Comparison of ENCODE assay signal across 8 cellular contexts in the genomic region with DNA sequence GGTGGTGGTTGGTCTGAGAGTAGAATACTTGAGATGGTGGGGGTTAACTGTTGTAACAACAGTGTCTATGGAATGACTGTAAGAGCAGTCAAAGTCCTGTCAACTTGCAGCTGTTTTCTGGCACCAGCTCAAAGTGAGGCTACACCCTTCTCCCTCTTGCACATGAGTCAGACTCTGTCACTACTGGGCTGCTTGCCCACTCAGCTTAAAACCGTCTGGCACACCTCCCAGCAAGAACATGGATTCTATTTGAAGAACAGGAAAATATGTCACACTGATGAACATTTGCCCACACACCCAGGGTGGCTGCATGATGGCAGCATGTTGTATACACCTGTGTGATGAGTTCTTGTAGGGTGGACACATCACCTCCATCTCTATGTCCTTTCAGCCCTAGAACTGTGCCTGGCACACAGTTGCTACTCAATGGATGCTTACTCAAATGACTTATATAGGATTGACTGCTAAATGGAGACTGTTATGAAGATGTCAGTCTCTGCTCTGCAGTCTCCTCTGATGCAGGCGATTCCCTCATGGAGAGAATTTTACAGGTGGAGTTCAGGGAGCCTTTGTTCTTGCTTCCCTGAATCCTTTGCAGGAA. TPM values are rescaled to one million over a fixed set of nuclear protein-coding genes. Genes with fewer than 3 reads are reported as not detected.
DNase-seq lines count a peak whose midpoint lies in the region; ATAC-seq, FAIRE-seq and TF ChIP-seq lines count a peak whose summit lies in the region.

No MANE protein-coding gene starts in this region.

- H3K27ac ChIP-seq in astrocyte (ENCODE audit: low read depth, low read length) (peak overlapping the region; percentile 59), keratinocyte (ENCODE audit: control insufficient read depth, insufficient read depth, low read length) (peak overlapping the region; percentile 56), thyroid gland (no peak overlapping the region)

- WGBS in thyroid gland, 2 donors = 46 to 59% methylated on average over 2 of the region's 2 CpGs

- peaks cover 27% of the 10 kb centered on the region for H3K4me1 ChIP-seq in astrocyte (ENCODE audit: insufficient read depth, low read length)
- H3K4me1 ChIP-seq in keratinocyte (ENCODE audit: control insufficient read depth, extremely low read depth, insufficient read depth, low read length) = peaks cover 29% of the 10 kb centered on the region
- H3K4me1 ChIP-seq in thyroid gland = peaks cover 4 to 14% of the 10 kb centered on the region in 2 donors

- no peaks in the 10 kb centered on the region for H3K79me2 ChIP-seq in astrocyte (ENCODE audit: insufficient read depth, low read length)
- no peaks in the 10 kb centered on the region for H3K79me2 ChIP-seq in keratinocyte (ENCODE audit: control insufficient read depth, insufficient read depth, low read length)

- no peak for TF ChIP-seq CTCF in astrocyte (IDR thresholded peaks at IDR 0.05; ENCODE audit: insufficient read depth, low read depth, low read length)
- no peak for TF ChIP-seq CTCF in keratinocyte (optimal IDR thresholded peaks at IDR 0.05 in 1 of 3, IDR thresholded peaks at IDR 0.05 in 1 of 3, conservative IDR thresholded peaks at IDR 0.05 in 1 of 3; ENCODE audit: extremely low read depth in 1 of 3, insufficient read depth in 2 of 3, low read length in 3 of 3)
- no peak for TF ChIP-seq CTCF in thyroid gland (IDR thresholded peaks at IDR 0.05)
- TF ChIP-seq CTCF in GM13977 (IDR thresholded peaks at IDR 0.05; ENCODE audit: extremely low read depth, insufficient read depth, missing control alignments) = no peak

- no peaks in the 10 kb centered on the region for H3K9me3 ChIP-seq in MG63
- H3K9me3 ChIP-seq in astrocyte (ENCODE audit: insufficient read depth, low read depth, low read length) = no peaks in the 10 kb centered on the region
- no peaks in the 10 kb centered on the region for H3K9me3 ChIP-seq in keratinocyte (ENCODE audit: control insufficient read depth, low read depth, low read length)
- no peaks in the 10 kb centered on the region for H3K9me3 ChIP-seq in thyroid gland

- H3K4me2 ChIP-seq in astrocyte (ENCODE audit: low read length) = peak overlapping the region; percentile 72
- peak overlapping the region; percentile 51 for H3K4me2 ChIP-seq in keratinocyte (ENCODE audit: control insufficient read depth, extremely low read depth, insufficient read depth, low read depth, low read length)

- TF ChIP-seq POLR2A in thyroid gland (IDR thresholded peaks at IDR 0.05) = no peak

- H3K27me3 Mint-ChIP-seq in astrocyte (ENCODE audit: low read depth, unreplicated experiment) = no peaks in the 10 kb centered on the region

- H4K20me1 ChIP-seq in astrocyte (ENCODE audit: insufficient read depth, low read length) = no peaks in the 10 kb centered on the region
- no peaks in the 10 kb centered on the region for H4K20me1 ChIP-seq in keratinocyte (ENCODE audit: control insufficient read depth, extremely low read depth, insufficient read depth, low read length)

- peak overlapping the region; percentile 3 for H3K9ac ChIP-seq in astrocyte (ENCODE audit: low read length)
- H3K9ac ChIP-seq in keratinocyte (ENCODE audit: control insufficient read depth, extremely low read depth, insufficient read depth, low read length) = no peak overlapping the region

- no peaks in the 10 kb centered on the region for H3K36me3 Mint-ChIP-seq in astrocyte (ENCODE audit: low read depth, unreplicated experiment)

- in situ Hi-C loops in Caki2 (cut with HindIII; ENCODE audit: low pct_unique_long_range_greater_than_20kb, low sequenced_read_pairs) (no loop called here), GM13977 (cut with MboI; ENCODE audit: low pct_unique_long_range_greater_than_20kb, low sequenced_read_pairs, unreplicated experiment) (no loop called here)

- H3K36me3 ChIP-seq in MG63 = no peaks in the 10 kb centered on the region
- no peaks in the 10 kb centered on the region for H3K36me3 ChIP-seq in astrocyte (ENCODE audit: insufficient read depth, low read length)
- no peaks in the 10 kb centered on the region for H3K36me3 ChIP-seq in keratinocyte (ENCODE audit: control insufficient read depth in 2 of 2, extremely low read depth in 1 of 2, insufficient read depth in 2 of 2, low read length in 2 of 2)
- no peaks in the 10 kb centered on the region for H3K36me3 ChIP-seq in thyroid gland

- no peak for ATAC-seq in GM19463 (IDR thresholded peaks at IDR 0.05; ENCODE audit: unreplicated experiment)

- H3K4me3 Mint-ChIP-seq in astrocyte (ENCODE audit: unreplicated experiment) = no peak overlapping the region

- dilution Hi-C loops in keratinocyte (cut with MboI; ENCODE audit: extremely low pct_ligation_motif_present, low sequenced_read_pairs) = no loop called here

- peaks cover 3% of the 10 kb centered on the region for H3K9me3 Mint-ChIP-seq in astrocyte (ENCODE audit: unreplicated experiment)

- H3K27me3 ChIP-seq in MG63 (no peaks in the 10 kb centered on the region), astrocyte (ENCODE audit: insufficient read depth, low read length) (no peaks in the 10 kb centered on the region), keratinocyte (ENCODE audit: control insufficient read depth, extremely low read depth, insufficient read depth, low read length) (peaks cover 7% of the 10 kb centered on the region), thyroid gland (no peaks in the 10 kb centered on the region)

- peaks cover 24% of the 10 kb centered on the region for H3K4me1 Mint-ChIP-seq in astrocyte (ENCODE audit: low read depth, unreplicated experiment)

- DNase-seq in Caki2 (ENCODE audit: low read depth) = peak; percentile 85
- DNase-seq in MG63 = peak; percentile 94
- peak; percentile 100 for DNase-seq in astrocyte (ENCODE audit: low read depth)
- DNase-seq in keratinocyte (ENCODE audit: low read depth, low spot score) = peak; percentile 96
- peak; percentile 88 to 90 for DNase-seq in thyroid gland
- DNase-seq in GM13977 (ENCODE audit: low spot score) = no peak
- DNase-seq in mesenteric fat pad (ENCODE audit: low spot score) = no peak

- FAIRE-seq in astrocyte (lab: Jason Lieb, UNC) (peak; percentile 67), keratinocyte (lab: Jason Lieb, UNC) (peak; percentile 95)

- H3K4me3 ChIP-seq in MG63 = no peak overlapping the region
- no peak overlapping the region for H3K4me3 ChIP-seq in astrocyte (ENCODE audit: insufficient read depth, low read depth, low read length)
- peak overlapping the region in 1 of 3 experiments; percentile 11 for H3K4me3 ChIP-seq in keratinocyte (ENCODE audit: control insufficient read depth in 2 of 3, extremely low read depth in 1 of 3, insufficient read depth in 2 of 3, low read depth in 1 of 3, low read length in 3 of 3)
- H3K4me3 ChIP-seq in thyroid gland (replicated peaks in 1 of 3) = no peak overlapping the region

- H3K9me1 ChIP-seq in keratinocyte (ENCODE audit: control insufficient read depth, extremely low read depth, insufficient read depth, low read length) = no peaks in the 10 kb centered on the region

- intact Hi-C loops in thyroid gland (cut with DNase I) = no loop called here

- H3K27ac Mint-ChIP-seq in astrocyte (ENCODE audit: unreplicated experiment) = peak overlapping the region; percentile 2

- H2AFZ ChIP-seq in astrocyte (ENCODE audit: low read depth, low read length) = no peak overlapping the region
- H2AFZ ChIP-seq in keratinocyte (ENCODE audit: control insufficient read depth, low read length) = no peak overlapping the region

RNA-seq across cellular contexts. Expression of a gene that starts 19.3 kb away (rescaled TPM):
- total RNA-seq in Caki2 (2014; rRNA removed; shearing (Covaris generic); ENCODE audit: low replicate concordance) = 3.8 and 8.7 TPM in 2 replicates
- not detected in 2 replicates for total RNA-seq in MG63 (2014; rRNA removed; shearing (Covaris generic); ENCODE audit: low replicate concordance)
- total RNA-seq in astrocyte = not detected in 2 replicates
- polyA plus RNA-seq in keratinocyte = 0.18 TPM in 1 of 3 replicates, not detected in the others
- not detected for polyA plus RNA-seq in keratinocyte (2011; ENCODE audit: low read depth)
- polyA plus RNA-seq in keratinocyte (2011; cell fraction: cytosol; rRNA removed) = 0.08 TPM in 1 of 2 replicates, not detected in the other
- 0.09 TPM in 1 of 2 replicates, not detected in the other for polyA plus RNA-seq in keratinocyte (2011; cell fraction: nucleus; rRNA removed)
- polyA plus RNA-seq in keratinocyte (2012; ENCODE audit: low replicate concordance) = 0.10 TPM in 1 of 2 replicates, not detected in the other
- not detected in 3 replicates for polyA minus RNA-seq in keratinocyte
- polyA minus RNA-seq in keratinocyte (2011; cell fraction: cytosol; rRNA and poly(A)+ RNA removed) = not detected
- polyA minus RNA-seq in keratinocyte (2011; cell fraction: nucleus; rRNA and poly(A)+ RNA removed) = not detected in 2 replicates
- total RNA-seq in thyroid gland = not detected
- total RNA-seq in mesenteric fat pad = not detected

RNA-seq across cellular contexts. Expression of a gene that starts 24.1 kb away (rescaled TPM):
- total RNA-seq in Caki2 (2014; rRNA removed; shearing (Covaris generic); ENCODE audit: low replicate concordance) = not detected in 2 replicates
- not detected in 2 replicates for total RNA-seq in MG63 (2014; rRNA removed; shearing (Covaris generic); ENCODE audit: low replicate concordance)
- total RNA-seq in astrocyte = not detected in 2 replicates
- polyA plus RNA-seq in keratinocyte = not detected in 3 replicates
- not detected for polyA plus RNA-seq in keratinocyte (2011; ENCODE audit: low read depth)
- polyA plus RNA-seq in keratinocyte (2011; cell fraction: cytosol; rRNA removed) = not detected in 2 replicates
- polyA plus RNA-seq in keratinocyte (2011; cell fraction: nucleus; rRNA removed) = not detected in 2 replicates
- polyA plus RNA-seq in keratinocyte (2012; ENCODE audit: low replicate concordance) = not detected in 2 replicates
- polyA minus RNA-seq in keratinocyte = not detected in 3 replicates
- polyA minus RNA-seq in keratinocyte (2011; cell fraction: cytosol; rRNA and poly(A)+ RNA removed) = not detected
- not detected in 2 replicates for polyA minus RNA-seq in keratinocyte (2011; cell fraction: nucleus; rRNA and poly(A)+ RNA removed)
- total RNA-seq in thyroid gland = not detected
- not detected for total RNA-seq in mesenteric fat pad

RNA-seq across cellular contexts. Expression of a gene that starts 46.0 kb away (rescaled TPM):
- total RNA-seq in Caki2 (2014; rRNA removed; shearing (Covaris generic); ENCODE audit: low replicate concordance) = 0.24 and 1.1 TPM in 2 replicates
- total RNA-seq in MG63 (2014; rRNA removed; shearing (Covaris generic); ENCODE audit: low replicate concordance) = 0.89 and 27.3 TPM in 2 replicates
- 0.98 and 1.3 TPM in 2 replicates for total RNA-seq in astrocyte
- 0.48 to 0.71 TPM (median 0.52 TPM) in 3 replicates for polyA plus RNA-seq in keratinocyte
- 0.99 TPM for polyA plus RNA-seq in keratinocyte (2011; ENCODE audit: low read depth)
- 0.46 and 0.56 TPM in 2 replicates for polyA plus RNA-seq in keratinocyte (2011; cell fraction: cytosol; rRNA removed)
- 0.31 and 0.57 TPM in 2 replicates for polyA plus RNA-seq in keratinocyte (2011; cell fraction: nucleus; rRNA removed)
- polyA plus RNA-seq in keratinocyte (2012; ENCODE audit: low replicate concordance) = 0.38 and 0.96 TPM in 2 replicates
- polyA minus RNA-seq in keratinocyte = 0.69 to 9.1 TPM (median 1.8 TPM) in 3 replicates
- polyA minus RNA-seq in keratinocyte (2011; cell fraction: cytosol; rRNA and poly(A)+ RNA removed) = not detected
- not detected in 2 replicates for polyA minus RNA-seq in keratinocyte (2011; cell fraction: nucleus; rRNA and poly(A)+ RNA removed)
- total RNA-seq in thyroid gland = 10 to 100 TPM; 10.5 to 25.4 (median 18.9) TPM
- 41.6 TPM for total RNA-seq in mesenteric fat pad

RNA-seq across cellular contexts. Expression of a gene that starts 49.4 kb away (rescaled TPM):
- total RNA-seq in Caki2 (2014; rRNA removed; shearing (Covaris generic); ENCODE audit: low replicate concordance) = not detected in 2 replicates
- total RNA-seq in MG63 (2014; rRNA removed; shearing (Covaris generic); ENCODE audit: low replicate concordance) = not detected in 2 replicates
- total RNA-seq in astrocyte (not detected in 2 replicates), thyroid gland (not detected), mesenteric fat pad (not detected)
- polyA plus RNA-seq in keratinocyte = not detected in 3 replicates
- not detected for polyA plus RNA-seq in keratinocyte (2011; ENCODE audit: low read depth)
- not detected in 2 replicates for polyA plus RNA-seq in keratinocyte (2011; cell fraction: cytosol; rRNA removed)
- polyA plus RNA-seq in keratinocyte (2011; cell fraction: nucleus; rRNA removed) = not detected in 2 replicates
- polyA plus RNA-seq in keratinocyte (2012; ENCODE audit: low replicate concordance) = 0.03 and 0.21 TPM in 2 replicates
- polyA minus RNA-seq in keratinocyte = not detected in 3 replicates
- not detected for polyA minus RNA-seq in keratinocyte (2011; cell fraction: cytosol; rRNA and poly(A)+ RNA removed)
- polyA minus RNA-seq in keratinocyte (2011; cell fraction: nucleus; rRNA and poly(A)+ RNA removed) = not detected in 2 replicates

Comparison
In these comparisons a context has a peak if more than half of its experiments do, and no peak if none do; other contexts are left out.
1. DNase-seq: peak in Caki2 (single experiment), MG63 (single experiment), astrocyte (single experiment), keratinocyte (single experiment) and thyroid gland (2 of 2); none in GM13977 (single experiment) and mesenteric fat pad (single experiment).
2. H3K27ac ChIP-seq: peak in astrocyte (single experiment) and keratinocyte (single experiment); none in thyroid gland (0 of 3).